ENCODE assay signal across 1 cellular context in the genomic region with DNA sequence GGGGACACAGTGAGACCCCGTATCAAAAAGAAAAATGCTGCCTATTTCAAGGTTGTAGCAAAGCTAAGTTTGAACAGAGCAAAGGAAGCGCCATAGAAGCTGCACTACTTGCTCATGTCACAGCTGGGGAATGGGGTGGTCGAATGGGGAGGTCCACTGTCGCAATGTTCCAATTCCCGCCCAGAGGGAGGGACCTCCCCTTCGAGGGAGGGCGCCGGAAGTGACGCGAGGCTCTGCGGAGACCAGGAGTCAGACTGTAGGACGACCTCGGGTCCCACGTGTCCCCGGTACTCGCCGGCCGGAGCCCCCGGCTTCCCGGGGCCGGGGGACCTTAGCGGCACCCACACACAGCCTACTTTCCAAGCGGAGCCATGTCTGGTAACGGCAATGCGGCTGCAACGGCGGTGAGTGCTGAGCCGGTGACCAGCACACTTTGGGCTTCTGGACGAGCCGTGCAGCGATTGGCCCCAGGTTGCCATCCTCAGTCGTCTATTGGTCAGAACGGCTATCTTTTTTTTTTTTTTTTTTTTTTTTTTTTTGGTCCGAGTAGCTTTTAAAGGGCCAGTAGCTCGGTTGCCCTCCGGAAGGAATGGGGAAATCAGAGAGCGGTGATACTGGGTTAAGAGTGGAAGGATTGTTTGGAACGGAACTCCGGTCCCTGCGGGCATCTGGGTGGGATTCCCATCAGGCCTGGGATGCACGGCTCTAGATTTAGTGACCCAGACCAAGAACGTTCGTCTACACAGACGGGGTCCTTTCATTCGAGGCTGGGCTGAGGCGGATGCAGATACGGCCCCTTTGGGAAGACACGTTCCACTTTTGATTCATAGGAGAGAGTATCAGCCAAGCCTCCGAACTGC.
A peak's percentile ranks its signal among the peaks of the same experiment; 100 is the strongest.
TF ChIP-seq lines count a peak whose summit lies in the region.

Gene HMBS, plus strand, starts transcription at position 219 of the 860 bp plus-strand sequence. Its CDS starts 153 bp downstream, at position 372.

TF ChIP-seq in HepG2, 621 proteins besides CTCF, POLR2A, EP300 and RAD21 (continued from another document and continues in another):
- no peak for TF ChIP-seq ZNF432 (CRISPR knock-in tag; IDR thresholded peaks at IDR 0.05; ENCODE audit: borderline replicate concordance)
- no peak for TF ChIP-seq ZNF121 (CRISPR knock-in tag; IDR thresholded peaks at IDR 0.05)
- TF ChIP-seq KLF11 (CRISPR knock-in tag; IDR thresholded peaks at IDR 0.05), result no peak
- TF ChIP-seq ZNF17 (CRISPR knock-in tag; IDR thresholded peaks at IDR 0.05), result no peak
- no peak for TF ChIP-seq KDM3A (CRISPR knock-in tag; IDR thresholded peaks at IDR 0.05; ENCODE audit: low read depth)
- no peak for TF ChIP-seq CBX2 (IDR thresholded peaks at IDR 0.05; ENCODE audit: low read depth, low read length)
- no peak for TF ChIP-seq CBX2 (CRISPR knock-in tag; IDR thresholded peaks at IDR 0.05; ENCODE audit: low read depth)
- no peak for TF ChIP-seq ZNF274 (CRISPR knock-in tag; IDR thresholded peaks at IDR 0.05)
- TF ChIP-seq RARG (CRISPR knock-in tag; IDR thresholded peaks at IDR 0.05; ENCODE audit: low read depth), result no peak
- no peak; the same call in none of the 2 replicates for TF ChIP-seq KLF6 (CRISPR knock-in tag; IDR thresholded peaks at IDR 0.05)
- TF ChIP-seq RAD51 (IDR thresholded peaks at IDR 0.05; ENCODE audit: borderline replicate concordance), result no peak
- no peak for TF ChIP-seq ZBTB20 (CRISPR knock-in tag; IDR thresholded peaks at IDR 0.05; ENCODE audit: borderline replicate concordance, low read depth)
- TF ChIP-seq ZNF468 (CRISPR knock-in tag; IDR thresholded peaks at IDR 0.05), result no peak
- no peak; the same call in 1 of the 2 replicates for TF ChIP-seq KAT7 (CRISPR knock-in tag; IDR thresholded peaks at IDR 0.05; ENCODE audit: borderline replicate concordance)
- no peak for TF ChIP-seq MIER3 (CRISPR knock-in tag; IDR thresholded peaks at IDR 0.05; ENCODE audit: borderline replicate concordance)
- TF ChIP-seq BCL3 (CRISPR knock-in tag; IDR thresholded peaks at IDR 0.05), result peak; percentile 48; the same call in 1 of the 2 replicates
- TF ChIP-seq ZNF619 (CRISPR knock-in tag; IDR thresholded peaks at IDR 0.05), result 0 out of 2 replicates have a peak, but pooled peaks have one; percentile 30
- no peak for TF ChIP-seq GFI1 (CRISPR knock-in tag; IDR thresholded peaks at IDR 0.05; ENCODE audit: borderline replicate concordance)
- TF ChIP-seq POLR2AphosphoS2 (IDR thresholded peaks at IDR 0.05; ENCODE audit: low read depth, low read length), result no peak
- TF ChIP-seq AHR (CRISPR knock-in tag; IDR thresholded peaks at IDR 0.05), result 0 out of 2 replicates have a peak, but pooled peaks have one; percentile 34
- TF ChIP-seq ZNF230 (CRISPR knock-in tag; IDR thresholded peaks at IDR 0.05), result peak; percentile 93
- TF ChIP-seq HNRNPUL1 (IDR thresholded peaks at IDR 0.05; ENCODE audit: low read depth, low read length), result no peak
- TF ChIP-seq BRD4 (CRISPR knock-in tag; IDR thresholded peaks at IDR 0.05), result no peak
- no peak; the same call in 1 of the 2 replicates for TF ChIP-seq MTF2 (CRISPR knock-in tag; IDR thresholded peaks at IDR 0.05; ENCODE audit: borderline replicate concordance)
- no peak; the same call in 1 of the 2 replicates for TF ChIP-seq ZNF652 (CRISPR knock-in tag; IDR thresholded peaks at IDR 0.05; ENCODE audit: borderline replicate concordance, low read depth)
- no peak for TF ChIP-seq SOX6 (IDR thresholded peaks at IDR 0.05)
- peak; percentile 65 for TF ChIP-seq SOX6 (CRISPR knock-in tag; IDR thresholded peaks at IDR 0.05)
- peak; percentile 48 for TF ChIP-seq ISL2 (CRISPR knock-in tag; IDR thresholded peaks at IDR 0.05)
- TF ChIP-seq SOX5 (CRISPR knock-in tag; IDR thresholded peaks at IDR 0.05; ENCODE audit: borderline replicate concordance), result peak; percentile 27; the same call in 1 of the 2 replicates
- TF ChIP-seq MTA3 (CRISPR knock-in tag; IDR thresholded peaks at IDR 0.05), result no peak
- TF ChIP-seq TMF1 (CRISPR knock-in tag; IDR thresholded peaks at IDR 0.05; ENCODE audit: low read depth), result no peak
- 0 out of 2 replicates have a peak, but pooled peaks have one; percentile 50 for TF ChIP-seq HES4 (CRISPR knock-in tag; IDR thresholded peaks at IDR 0.05; ENCODE audit: borderline replicate concordance)
- peak; percentile 16; the same call in 1 of the 2 replicates for TF ChIP-seq ZNF792 (CRISPR knock-in tag; IDR thresholded peaks at IDR 0.05)
- TF ChIP-seq ZBTB14 (CRISPR knock-in tag; IDR thresholded peaks at IDR 0.05), result no peak
- TF ChIP-seq, protein P1, sequence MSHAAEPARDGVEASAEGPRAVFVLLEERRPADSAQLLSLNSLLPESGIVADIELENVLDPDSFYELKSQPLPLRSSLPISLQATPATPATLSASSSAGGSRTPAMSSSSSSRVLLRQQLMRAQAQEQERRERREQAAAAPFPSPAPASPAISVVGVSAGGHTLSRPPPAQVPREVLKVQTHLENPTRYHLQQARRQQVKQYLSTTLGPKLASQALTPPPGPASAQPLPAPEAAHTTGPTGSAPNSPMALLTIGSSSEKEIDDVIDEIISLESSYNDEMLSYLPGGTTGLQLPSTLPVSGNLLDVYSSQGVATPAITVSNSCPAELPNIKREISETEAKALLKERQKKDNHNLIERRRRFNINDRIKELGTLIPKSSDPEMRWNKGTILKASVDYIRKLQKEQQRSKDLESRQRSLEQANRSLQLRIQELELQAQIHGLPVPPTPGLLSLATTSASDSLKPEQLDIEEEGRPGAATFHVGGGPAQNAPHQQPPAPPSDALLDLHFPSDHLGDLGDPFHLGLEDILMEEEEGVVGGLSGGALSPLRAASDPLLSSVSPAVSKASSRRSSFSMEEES (CRISPR knock-in tag; IDR thresholded peaks at IDR 0.05), result peak; percentile 49
- TF ChIP-seq HNRNPL (IDR thresholded peaks at IDR 0.05; ENCODE audit: low read depth, low read length), result no peak
- TF ChIP-seq CCAR2 (optimal IDR thresholded peaks at IDR 0.05; ENCODE audit: low read depth, low read length), result no peak
- TF ChIP-seq CENPX (CRISPR knock-in tag; IDR thresholded peaks at IDR 0.05), result no peak
- TF ChIP-seq NBN (conservative IDR thresholded peaks at IDR 0.05), result no peak
- TF ChIP-seq PCBP2 (optimal IDR thresholded peaks at IDR 0.05; ENCODE audit: low read depth, low read length, poor library complexity, severe bottlenecking), result no peak
- TF ChIP-seq DMTF1 (CRISPR knock-in tag; IDR thresholded peaks at IDR 0.05), result no peak
- TF ChIP-seq, protein P2, sequence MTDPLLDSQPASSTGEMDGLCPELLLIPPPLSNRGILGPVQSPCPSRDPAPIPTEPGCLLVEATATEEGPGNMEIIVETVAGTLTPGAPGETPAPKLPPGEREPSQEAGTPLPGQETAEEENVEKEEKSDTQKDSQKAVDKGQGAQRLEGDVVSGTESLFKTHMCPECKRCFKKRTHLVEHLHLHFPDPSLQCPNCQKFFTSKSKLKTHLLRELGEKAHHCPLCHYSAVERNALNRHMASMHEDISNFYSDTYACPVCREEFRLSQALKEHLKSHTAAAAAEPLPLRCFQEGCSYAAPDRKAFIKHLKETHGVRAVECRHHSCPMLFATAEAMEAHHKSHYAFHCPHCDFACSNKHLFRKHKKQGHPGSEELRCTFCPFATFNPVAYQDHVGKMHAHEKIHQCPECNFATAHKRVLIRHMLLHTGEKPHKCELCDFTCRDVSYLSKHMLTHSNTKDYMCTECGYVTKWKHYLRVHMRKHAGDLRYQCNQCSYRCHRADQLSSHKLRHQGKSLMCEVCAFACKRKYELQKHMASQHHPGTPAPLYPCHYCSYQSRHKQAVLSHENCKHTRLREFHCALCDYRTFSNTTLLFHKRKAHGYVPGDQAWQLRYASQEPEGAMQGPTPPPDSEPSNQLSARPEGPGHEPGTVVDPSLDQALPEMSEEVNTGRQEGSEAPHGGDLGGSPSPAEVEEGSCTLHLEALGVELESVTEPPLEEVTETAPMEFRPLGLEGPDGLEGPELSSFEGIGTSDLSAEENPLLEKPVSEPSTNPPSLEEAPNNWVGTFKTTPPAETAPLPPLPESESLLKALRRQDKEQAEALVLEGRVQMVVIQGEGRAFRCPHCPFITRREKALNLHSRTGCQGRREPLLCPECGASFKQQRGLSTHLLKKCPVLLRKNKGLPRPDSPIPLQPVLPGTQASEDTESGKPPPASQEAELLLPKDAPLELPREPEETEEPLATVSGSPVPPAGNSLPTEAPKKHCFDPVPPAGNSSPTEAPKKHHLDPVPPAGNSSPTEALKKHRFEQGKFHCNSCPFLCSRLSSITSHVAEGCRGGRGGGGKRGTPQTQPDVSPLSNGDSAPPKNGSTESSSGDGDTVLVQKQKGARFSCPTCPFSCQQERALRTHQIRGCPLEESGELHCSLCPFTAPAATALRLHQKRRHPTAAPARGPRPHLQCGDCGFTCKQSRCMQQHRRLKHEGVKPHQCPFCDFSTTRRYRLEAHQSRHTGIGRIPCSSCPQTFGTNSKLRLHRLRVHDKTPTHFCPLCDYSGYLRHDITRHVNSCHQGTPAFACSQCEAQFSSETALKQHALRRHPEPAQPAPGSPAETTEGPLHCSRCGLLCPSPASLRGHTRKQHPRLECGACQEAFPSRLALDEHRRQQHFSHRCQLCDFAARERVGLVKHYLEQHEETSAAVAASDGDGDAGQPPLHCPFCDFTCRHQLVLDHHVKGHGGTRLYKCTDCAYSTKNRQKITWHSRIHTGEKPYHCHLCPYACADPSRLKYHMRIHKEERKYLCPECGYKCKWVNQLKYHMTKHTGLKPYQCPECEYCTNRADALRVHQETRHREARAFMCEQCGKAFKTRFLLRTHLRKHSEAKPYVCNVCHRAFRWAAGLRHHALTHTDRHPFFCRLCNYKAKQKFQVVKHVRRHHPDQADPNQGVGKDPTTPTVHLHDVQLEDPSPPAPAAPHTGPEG (CRISPR knock-in tag; IDR thresholded peaks at IDR 0.05), result no peak
- peak; percentile 67; the same call in 1 of the 2 replicates for TF ChIP-seq RXRB (CRISPR knock-in tag; IDR thresholded peaks at IDR 0.05; ENCODE audit: borderline replicate concordance)
- peak; percentile 72; the same call in 1 of the 2 replicates for TF ChIP-seq ZNF543 (CRISPR knock-in tag; IDR thresholded peaks at IDR 0.05)
- no peak for TF ChIP-seq RCOR2 (CRISPR knock-in tag; IDR thresholded peaks at IDR 0.05)
- no peak for TF ChIP-seq TBL1XR1 (IDR thresholded peaks at IDR 0.05; ENCODE audit: borderline replicate concordance, low read length, partially characterized antibody)
- TF ChIP-seq ZBTB44 (CRISPR knock-in tag; IDR thresholded peaks at IDR 0.05), result no peak
- TF ChIP-seq JDP2 (CRISPR knock-in tag; IDR thresholded peaks at IDR 0.05; ENCODE audit: borderline replicate concordance), result no peak
- TF ChIP-seq ZFY (CRISPR knock-in tag; IDR thresholded peaks at IDR 0.05), result peak; percentile 48
- TF ChIP-seq ZFAT (CRISPR knock-in tag; conservative IDR thresholded peaks at IDR 0.05), result no peak
- TF ChIP-seq, protein P3, sequence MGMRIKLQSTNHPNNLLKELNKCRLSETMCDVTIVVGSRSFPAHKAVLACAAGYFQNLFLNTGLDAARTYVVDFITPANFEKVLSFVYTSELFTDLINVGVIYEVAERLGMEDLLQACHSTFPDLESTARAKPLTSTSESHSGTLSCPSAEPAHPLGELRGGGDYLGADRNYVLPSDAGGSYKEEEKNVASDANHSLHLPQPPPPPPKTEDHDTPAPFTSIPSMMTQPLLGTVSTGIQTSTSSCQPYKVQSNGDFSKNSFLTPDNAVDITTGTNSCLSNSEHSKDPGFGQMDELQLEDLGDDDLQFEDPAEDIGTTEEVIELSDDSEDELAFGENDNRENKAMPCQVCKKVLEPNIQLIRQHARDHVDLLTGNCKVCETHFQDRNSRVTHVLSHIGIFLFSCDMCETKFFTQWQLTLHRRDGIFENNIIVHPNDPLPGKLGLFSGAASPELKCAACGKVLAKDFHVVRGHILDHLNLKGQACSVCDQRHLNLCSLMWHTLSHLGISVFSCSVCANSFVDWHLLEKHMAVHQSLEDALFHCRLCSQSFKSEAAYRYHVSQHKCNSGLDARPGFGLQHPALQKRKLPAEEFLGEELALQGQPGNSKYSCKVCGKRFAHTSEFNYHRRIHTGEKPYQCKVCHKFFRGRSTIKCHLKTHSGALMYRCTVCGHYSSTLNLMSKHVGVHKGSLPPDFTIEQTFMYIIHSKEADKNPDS (CRISPR knock-in tag; IDR thresholded peaks at IDR 0.05), result no peak
